ENCODE assay signal across 1 cellular context in the genomic region with DNA sequence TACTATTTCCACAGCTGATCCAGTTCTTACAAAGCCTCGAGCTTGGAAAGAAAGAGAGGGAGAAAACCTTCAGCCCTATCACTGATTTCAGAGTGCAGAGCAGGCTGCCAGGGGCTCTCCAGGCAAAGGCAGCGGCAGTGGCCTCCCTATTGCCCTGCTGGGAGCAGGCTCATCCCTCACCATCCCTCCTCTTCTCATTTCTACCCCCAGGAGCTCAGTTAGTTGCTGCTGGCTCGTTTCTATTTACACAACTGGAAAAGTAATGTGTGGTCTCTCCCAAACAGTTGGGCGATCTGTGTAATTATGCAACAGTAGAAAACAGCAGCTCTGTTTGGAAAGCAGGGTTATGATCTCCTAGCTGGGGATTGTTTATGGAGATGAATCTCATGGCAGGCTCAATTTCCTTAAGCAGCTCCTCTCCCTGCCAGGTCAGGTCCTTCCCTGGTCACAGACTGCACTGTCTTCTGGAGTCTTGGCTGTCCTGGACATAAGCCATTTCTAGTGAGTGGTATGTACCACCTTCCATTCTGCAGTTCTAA.
A peak's percentile ranks its signal among the peaks of the same experiment; 100 is the strongest.
TF ChIP-seq lines count a peak whose summit lies in the region.

No MANE protein-coding gene starts in this region.

TF ChIP-seq in HepG2, 621 proteins besides CTCF, POLR2A, EP300 and RAD21 (continued from another document and continues in another):
- TF ChIP-seq, protein P1, sequence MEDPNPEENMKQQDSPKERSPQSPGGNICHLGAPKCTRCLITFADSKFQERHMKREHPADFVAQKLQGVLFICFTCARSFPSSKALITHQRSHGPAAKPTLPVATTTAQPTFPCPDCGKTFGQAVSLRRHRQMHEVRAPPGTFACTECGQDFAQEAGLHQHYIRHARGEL (CRISPR knock-in tag; IDR thresholded peaks at IDR 0.05), result no peak
- no peak for TF ChIP-seq TP53 (CRISPR knock-in tag; conservative IDR thresholded peaks at IDR 0.05)
- peak; percentile 22; the same call in 1 of the 2 replicates for TF ChIP-seq FOXK1 (CRISPR knock-in tag; IDR thresholded peaks at IDR 0.05; ENCODE audit: borderline replicate concordance, low read depth)
- TF ChIP-seq ZSCAN29 (CRISPR knock-in tag; conservative IDR thresholded peaks at IDR 0.05), result 0 out of 2 replicates have a peak, but pooled peaks have one; percentile 29
- TF ChIP-seq, protein P2, sequence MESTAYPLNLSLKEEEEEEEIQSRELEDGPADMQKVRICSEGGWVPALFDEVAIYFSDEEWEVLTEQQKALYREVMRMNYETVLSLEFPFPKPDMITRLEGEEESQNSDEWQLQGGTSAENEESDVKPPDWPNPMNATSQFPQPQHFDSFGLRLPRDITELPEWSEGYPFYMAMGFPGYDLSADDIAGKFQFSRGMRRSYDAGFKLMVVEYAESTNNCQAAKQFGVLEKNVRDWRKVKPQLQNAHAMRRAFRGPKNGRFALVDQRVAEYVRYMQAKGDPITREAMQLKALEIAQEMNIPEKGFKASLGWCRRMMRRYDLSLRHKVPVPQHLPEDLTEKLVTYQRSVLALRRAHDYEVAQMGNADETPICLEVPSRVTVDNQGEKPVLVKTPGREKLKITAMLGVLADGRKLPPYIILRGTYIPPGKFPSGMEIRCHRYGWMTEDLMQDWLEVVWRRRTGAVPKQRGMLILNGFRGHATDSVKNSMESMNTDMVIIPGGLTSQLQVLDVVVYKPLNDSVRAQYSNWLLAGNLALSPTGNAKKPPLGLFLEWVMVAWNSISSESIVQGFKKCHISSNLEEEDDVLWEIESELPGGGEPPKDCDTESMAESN (CRISPR knock-in tag; conservative IDR thresholded peaks at IDR 0.05), result peak; percentile 62; the same call in 1 of the 2 replicates
- no peak for TF ChIP-seq ZNF678 (CRISPR knock-in tag; IDR thresholded peaks at IDR 0.05)
- peak; percentile 19; the same call in 1 of the 2 replicates for TF ChIP-seq SIX1 (CRISPR knock-in tag; IDR thresholded peaks at IDR 0.05; ENCODE audit: borderline replicate concordance)
- peak; percentile 67 for TF ChIP-seq RARA (CRISPR knock-in tag; IDR thresholded peaks at IDR 0.05)
- TF ChIP-seq, protein P3, sequence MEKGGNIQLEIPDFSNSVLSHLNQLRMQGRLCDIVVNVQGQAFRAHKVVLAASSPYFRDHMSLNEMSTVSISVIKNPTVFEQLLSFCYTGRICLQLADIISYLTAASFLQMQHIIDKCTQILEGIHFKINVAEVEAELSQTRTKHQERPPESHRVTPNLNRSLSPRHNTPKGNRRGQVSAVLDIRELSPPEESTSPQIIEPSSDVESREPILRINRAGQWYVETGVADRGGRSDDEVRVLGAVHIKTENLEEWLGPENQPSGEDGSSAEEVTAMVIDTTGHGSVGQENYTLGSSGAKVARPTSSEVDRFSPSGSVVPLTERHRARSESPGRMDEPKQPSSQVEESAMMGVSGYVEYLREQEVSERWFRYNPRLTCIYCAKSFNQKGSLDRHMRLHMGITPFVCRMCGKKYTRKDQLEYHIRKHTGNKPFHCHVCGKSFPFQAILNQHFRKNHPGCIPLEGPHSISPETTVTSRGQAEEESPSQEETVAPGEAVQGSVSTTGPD (CRISPR knock-in tag; IDR thresholded peaks at IDR 0.05), result no peak
- no peak for TF ChIP-seq SOX13 (IDR thresholded peaks at IDR 0.05)
- TF ChIP-seq SOX13 (CRISPR knock-in tag; conservative IDR thresholded peaks at IDR 0.05 in 1 of 2, IDR thresholded peaks at IDR 0.05 in 1 of 2), result peak in 1 of 2 experiments; percentile 67; a peak in 2 of 4 replicates
- TF ChIP-seq, protein P4, sequence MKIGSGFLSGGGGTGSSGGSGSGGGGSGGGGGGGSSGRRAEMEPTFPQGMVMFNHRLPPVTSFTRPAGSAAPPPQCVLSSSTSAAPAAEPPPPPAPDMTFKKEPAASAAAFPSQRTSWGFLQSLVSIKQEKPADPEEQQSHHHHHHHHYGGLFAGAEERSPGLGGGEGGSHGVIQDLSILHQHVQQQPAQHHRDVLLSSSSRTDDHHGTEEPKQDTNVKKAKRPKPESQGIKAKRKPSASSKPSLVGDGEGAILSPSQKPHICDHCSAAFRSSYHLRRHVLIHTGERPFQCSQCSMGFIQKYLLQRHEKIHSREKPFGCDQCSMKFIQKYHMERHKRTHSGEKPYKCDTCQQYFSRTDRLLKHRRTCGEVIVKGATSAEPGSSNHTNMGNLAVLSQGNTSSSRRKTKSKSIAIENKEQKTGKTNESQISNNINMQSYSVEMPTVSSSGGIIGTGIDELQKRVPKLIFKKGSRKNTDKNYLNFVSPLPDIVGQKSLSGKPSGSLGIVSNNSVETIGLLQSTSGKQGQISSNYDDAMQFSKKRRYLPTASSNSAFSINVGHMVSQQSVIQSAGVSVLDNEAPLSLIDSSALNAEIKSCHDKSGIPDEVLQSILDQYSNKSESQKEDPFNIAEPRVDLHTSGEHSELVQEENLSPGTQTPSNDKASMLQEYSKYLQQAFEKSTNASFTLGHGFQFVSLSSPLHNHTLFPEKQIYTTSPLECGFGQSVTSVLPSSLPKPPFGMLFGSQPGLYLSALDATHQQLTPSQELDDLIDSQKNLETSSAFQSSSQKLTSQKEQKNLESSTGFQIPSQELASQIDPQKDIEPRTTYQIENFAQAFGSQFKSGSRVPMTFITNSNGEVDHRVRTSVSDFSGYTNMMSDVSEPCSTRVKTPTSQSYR (CRISPR knock-in tag; IDR thresholded peaks at IDR 0.05; ENCODE audit: borderline replicate concordance), result peak; percentile 46; the same call in 1 of the 2 replicates
- 0 out of 2 replicates have a peak, but pooled peaks have one; percentile 35 for TF ChIP-seq ZNF292 (CRISPR knock-in tag; IDR thresholded peaks at IDR 0.05; ENCODE audit: borderline replicate concordance, low read depth)
- TF ChIP-seq, protein P5, sequence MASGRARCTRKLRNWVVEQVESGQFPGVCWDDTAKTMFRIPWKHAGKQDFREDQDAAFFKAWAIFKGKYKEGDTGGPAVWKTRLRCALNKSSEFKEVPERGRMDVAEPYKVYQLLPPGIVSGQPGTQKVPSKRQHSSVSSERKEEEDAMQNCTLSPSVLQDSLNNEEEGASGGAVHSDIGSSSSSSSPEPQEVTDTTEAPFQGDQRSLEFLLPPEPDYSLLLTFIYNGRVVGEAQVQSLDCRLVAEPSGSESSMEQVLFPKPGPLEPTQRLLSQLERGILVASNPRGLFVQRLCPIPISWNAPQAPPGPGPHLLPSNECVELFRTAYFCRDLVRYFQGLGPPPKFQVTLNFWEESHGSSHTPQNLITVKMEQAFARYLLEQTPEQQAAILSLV (CRISPR knock-in tag; IDR thresholded peaks at IDR 0.05; ENCODE audit: borderline replicate concordance), result 0 out of 2 replicates have a peak, but pooled peaks have one; percentile 43
- TF ChIP-seq, protein P6, sequence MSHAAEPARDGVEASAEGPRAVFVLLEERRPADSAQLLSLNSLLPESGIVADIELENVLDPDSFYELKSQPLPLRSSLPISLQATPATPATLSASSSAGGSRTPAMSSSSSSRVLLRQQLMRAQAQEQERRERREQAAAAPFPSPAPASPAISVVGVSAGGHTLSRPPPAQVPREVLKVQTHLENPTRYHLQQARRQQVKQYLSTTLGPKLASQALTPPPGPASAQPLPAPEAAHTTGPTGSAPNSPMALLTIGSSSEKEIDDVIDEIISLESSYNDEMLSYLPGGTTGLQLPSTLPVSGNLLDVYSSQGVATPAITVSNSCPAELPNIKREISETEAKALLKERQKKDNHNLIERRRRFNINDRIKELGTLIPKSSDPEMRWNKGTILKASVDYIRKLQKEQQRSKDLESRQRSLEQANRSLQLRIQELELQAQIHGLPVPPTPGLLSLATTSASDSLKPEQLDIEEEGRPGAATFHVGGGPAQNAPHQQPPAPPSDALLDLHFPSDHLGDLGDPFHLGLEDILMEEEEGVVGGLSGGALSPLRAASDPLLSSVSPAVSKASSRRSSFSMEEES (CRISPR knock-in tag; IDR thresholded peaks at IDR 0.05), result no peak
- TF ChIP-seq HDAC1 (CRISPR knock-in tag; IDR thresholded peaks at IDR 0.05), result peak; percentile 64
- no peak for TF ChIP-seq ADNP (CRISPR knock-in tag; IDR thresholded peaks at IDR 0.05)
- no peak; the same call in 1 of the 2 replicates for TF ChIP-seq CCDC6 (CRISPR knock-in tag; IDR thresholded peaks at IDR 0.05)
- TF ChIP-seq, protein P7, sequence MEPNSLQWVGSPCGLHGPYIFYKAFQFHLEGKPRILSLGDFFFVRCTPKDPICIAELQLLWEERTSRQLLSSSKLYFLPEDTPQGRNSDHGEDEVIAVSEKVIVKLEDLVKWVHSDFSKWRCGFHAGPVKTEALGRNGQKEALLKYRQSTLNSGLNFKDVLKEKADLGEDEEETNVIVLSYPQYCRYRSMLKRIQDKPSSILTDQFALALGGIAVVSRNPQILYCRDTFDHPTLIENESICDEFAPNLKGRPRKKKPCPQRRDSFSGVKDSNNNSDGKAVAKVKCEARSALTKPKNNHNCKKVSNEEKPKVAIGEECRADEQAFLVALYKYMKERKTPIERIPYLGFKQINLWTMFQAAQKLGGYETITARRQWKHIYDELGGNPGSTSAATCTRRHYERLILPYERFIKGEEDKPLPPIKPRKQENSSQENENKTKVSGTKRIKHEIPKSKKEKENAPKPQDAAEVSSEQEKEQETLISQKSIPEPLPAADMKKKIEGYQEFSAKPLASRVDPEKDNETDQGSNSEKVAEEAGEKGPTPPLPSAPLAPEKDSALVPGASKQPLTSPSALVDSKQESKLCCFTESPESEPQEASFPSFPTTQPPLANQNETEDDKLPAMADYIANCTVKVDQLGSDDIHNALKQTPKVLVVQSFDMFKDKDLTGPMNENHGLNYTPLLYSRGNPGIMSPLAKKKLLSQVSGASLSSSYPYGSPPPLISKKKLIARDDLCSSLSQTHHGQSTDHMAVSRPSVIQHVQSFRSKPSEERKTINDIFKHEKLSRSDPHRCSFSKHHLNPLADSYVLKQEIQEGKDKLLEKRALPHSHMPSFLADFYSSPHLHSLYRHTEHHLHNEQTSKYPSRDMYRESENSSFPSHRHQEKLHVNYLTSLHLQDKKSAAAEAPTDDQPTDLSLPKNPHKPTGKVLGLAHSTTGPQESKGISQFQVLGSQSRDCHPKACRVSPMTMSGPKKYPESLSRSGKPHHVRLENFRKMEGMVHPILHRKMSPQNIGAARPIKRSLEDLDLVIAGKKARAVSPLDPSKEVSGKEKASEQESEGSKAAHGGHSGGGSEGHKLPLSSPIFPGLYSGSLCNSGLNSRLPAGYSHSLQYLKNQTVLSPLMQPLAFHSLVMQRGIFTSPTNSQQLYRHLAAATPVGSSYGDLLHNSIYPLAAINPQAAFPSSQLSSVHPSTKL (CRISPR knock-in tag; IDR thresholded peaks at IDR 0.05), result peak; percentile 73
- TF ChIP-seq ZNF572 (CRISPR knock-in tag; IDR thresholded peaks at IDR 0.05), result no peak
- TF ChIP-seq ZNF556 (CRISPR knock-in tag; IDR thresholded peaks at IDR 0.05; ENCODE audit: borderline replicate concordance), result 0 out of 2 replicates have a peak, but pooled peaks have one; percentile 44
- TF ChIP-seq, protein P8, sequence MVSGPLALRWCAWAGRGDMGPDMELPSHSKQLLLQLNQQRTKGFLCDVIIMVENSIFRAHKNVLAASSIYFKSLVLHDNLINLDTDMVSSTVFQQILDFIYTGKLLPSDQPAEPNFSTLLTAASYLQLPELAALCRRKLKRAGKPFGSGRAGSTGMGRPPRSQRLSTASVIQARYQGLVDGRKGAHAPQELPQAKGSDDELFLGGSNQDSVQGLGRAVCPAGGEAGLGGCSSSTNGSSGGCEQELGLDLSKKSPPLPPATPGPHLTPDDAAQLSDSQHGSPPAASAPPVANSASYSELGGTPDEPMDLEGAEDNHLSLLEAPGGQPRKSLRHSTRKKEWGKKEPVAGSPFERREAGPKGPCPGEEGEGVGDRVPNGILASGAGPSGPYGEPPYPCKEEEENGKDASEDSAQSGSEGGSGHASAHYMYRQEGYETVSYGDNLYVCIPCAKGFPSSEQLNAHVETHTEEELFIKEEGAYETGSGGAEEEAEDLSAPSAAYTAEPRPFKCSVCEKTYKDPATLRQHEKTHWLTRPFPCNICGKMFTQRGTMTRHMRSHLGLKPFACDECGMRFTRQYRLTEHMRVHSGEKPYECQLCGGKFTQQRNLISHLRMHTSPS (CRISPR knock-in tag; IDR thresholded peaks at IDR 0.05; ENCODE audit: low read depth), result 0 out of 2 replicates have a peak, but pooled peaks have one; percentile 44
- TF ChIP-seq FOXA1 (IDR thresholded peaks at IDR 0.05), result no peak
- peak; percentile 81 for TF ChIP-seq FOXA1 (CRISPR knock-in tag; IDR thresholded peaks at IDR 0.05)
- TF ChIP-seq, protein P9, sequence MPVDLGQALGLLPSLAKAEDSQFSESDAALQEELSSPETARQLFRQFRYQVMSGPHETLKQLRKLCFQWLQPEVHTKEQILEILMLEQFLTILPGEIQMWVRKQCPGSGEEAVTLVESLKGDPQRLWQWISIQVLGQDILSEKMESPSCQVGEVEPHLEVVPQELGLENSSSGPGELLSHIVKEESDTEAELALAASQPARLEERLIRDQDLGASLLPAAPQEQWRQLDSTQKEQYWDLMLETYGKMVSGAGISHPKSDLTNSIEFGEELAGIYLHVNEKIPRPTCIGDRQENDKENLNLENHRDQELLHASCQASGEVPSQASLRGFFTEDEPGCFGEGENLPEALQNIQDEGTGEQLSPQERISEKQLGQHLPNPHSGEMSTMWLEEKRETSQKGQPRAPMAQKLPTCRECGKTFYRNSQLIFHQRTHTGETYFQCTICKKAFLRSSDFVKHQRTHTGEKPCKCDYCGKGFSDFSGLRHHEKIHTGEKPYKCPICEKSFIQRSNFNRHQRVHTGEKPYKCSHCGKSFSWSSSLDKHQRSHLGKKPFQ (CRISPR knock-in tag; IDR thresholded peaks at IDR 0.05; ENCODE audit: insufficient replicate concordance), result peak; percentile 43
- TF ChIP-seq KDM2A (CRISPR knock-in tag; IDR thresholded peaks at IDR 0.05; ENCODE audit: borderline replicate concordance, low read depth), result peak; percentile 21; the same call in 1 of the 2 replicates
- TF ChIP-seq LCORL (IDR thresholded peaks at IDR 0.05), result no peak
- peak; percentile 54; the same call in 1 of the 2 replicates for TF ChIP-seq LCORL (CRISPR knock-in tag; IDR thresholded peaks at IDR 0.05)
- TF ChIP-seq KAT8 (CRISPR knock-in tag; IDR thresholded peaks at IDR 0.05), result 0 out of 2 replicates have a peak, but pooled peaks have one; percentile 57
- TF ChIP-seq FOXP1 (IDR thresholded peaks at IDR 0.05), result no peak
- TF ChIP-seq FOXP1 (CRISPR knock-in tag; IDR thresholded peaks at IDR 0.05), result peak; percentile 64
- TF ChIP-seq, protein P10, sequence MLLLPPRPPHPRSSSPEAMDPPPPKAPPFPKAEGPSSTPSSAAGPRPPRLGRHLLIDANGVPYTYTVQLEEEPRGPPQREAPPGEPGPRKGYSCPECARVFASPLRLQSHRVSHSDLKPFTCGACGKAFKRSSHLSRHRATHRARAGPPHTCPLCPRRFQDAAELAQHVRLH (CRISPR knock-in tag; IDR thresholded peaks at IDR 0.05; ENCODE audit: borderline replicate concordance, low read depth), result peak; percentile 52; the same call in 1 of the 2 replicates
- TF ChIP-seq RORA (CRISPR knock-in tag; IDR thresholded peaks at IDR 0.05), result no peak
- TF ChIP-seq CREB1 (IDR thresholded peaks at IDR 0.05), result no peak
- no peak for TF ChIP-seq CREB1 (CRISPR knock-in tag; IDR thresholded peaks at IDR 0.05)
- TF ChIP-seq ZNF761 (CRISPR knock-in tag; conservative IDR thresholded peaks at IDR 0.05), result peak; percentile 54; the same call in 1 of the 2 replicates
- no peak for TF ChIP-seq ESRRA (CRISPR knock-in tag; IDR thresholded peaks at IDR 0.05; ENCODE audit: low read depth)
- peak; percentile 45; the same call in 1 of the 2 replicates for TF ChIP-seq CREM (IDR thresholded peaks at IDR 0.05)
- TF ChIP-seq CREM (CRISPR knock-in tag; IDR thresholded peaks at IDR 0.05), result no peak
- peak in 1 of 2 experiments; percentile 72; a peak in 1 of 4 replicates for TF ChIP-seq KLF16 (CRISPR knock-in tag; IDR thresholded peaks at IDR 0.05)
- TF ChIP-seq STAG1 (CRISPR knock-in tag; IDR thresholded peaks at IDR 0.05), result peak; percentile 13; the same call in 1 of the 2 replicates
- TF ChIP-seq ZNF263 (CRISPR knock-in tag; IDR thresholded peaks at IDR 0.05), result peak; percentile 98
- TF ChIP-seq NR2F2 (IDR thresholded peaks at IDR 0.05; ENCODE audit: borderline replicate concordance, low read depth), result no peak
